In the genomic region with DNA sequence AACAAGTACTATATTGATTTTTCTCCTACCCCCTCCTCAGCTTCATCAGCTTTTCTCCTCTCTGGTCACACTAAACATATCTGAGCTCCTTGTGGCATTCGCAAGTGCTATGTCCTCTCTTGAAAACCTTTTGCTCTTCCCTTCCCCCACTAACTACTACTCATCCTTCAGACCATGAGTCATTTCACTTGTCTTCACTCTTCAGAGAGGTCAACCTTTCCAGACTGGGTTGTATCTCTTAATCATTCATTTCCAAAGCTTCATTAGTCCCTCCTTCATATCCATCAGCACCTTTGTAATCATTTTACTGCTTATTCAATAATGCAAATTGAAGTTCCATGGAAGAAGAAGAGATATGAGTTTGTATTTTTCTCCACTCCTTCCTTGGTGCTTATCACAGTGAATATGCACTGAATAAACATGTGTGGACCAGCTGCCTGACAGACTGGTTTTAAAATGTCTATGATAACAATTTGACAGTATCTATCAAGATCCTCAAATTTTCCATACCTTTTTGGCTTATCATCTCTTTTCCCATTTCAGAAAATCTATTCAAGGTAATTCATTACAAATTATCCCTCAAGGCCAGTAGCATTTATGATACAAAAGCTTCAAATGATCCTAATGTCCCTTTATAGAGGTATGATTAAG, we compare ENCODE assay signal across 9 cellular contexts. TPM values are rescaled to one million over a fixed set of nuclear protein-coding genes. Genes with fewer than 3 reads are reported as not detected.
DNase-seq lines count a peak whose midpoint lies in the region; ATAC-seq and TF ChIP-seq lines count a peak whose summit lies in the region.
"Had no signal": no experiment of that assay in that cellular context is flagged by ENCODE, and none has a peak within 500 bp of the region (broad histone marks: within the 10 kb centered on the region; RNA-seq: fewer than 3 reads in every experiment).

No MANE protein-coding gene starts in this region.

- H3K9me3 Mint-ChIP-seq in activated T-helper 1 cell treated with anti-CD3 and anti-CD28 coated beads, Interleukin-12 subunit alpha, Interleukin-12 subunit beta, Interleukin-2, Interleukin-4 antibody, amounts not matched to agents 30 ng/mL and 10 ng/mL and 1 ng/mL, durations not matched to agents 14 hours and 24 hours and 36 hours, result peaks cover 14% of the 10 kb centered on the region
- H3K9me3 Mint-ChIP-seq in T-helper 2 cell treated with Interferon-gamma antibody and Interleukin-4, amounts not matched to agents 5 μg/mL and 100 μg/mL, for 36 hours, result peaks cover 10% of the 10 kb centered on the region

- peak overlapping the region; percentile 34 for H3K27ac ChIP-seq in osteoblast (ENCODE audit: low read depth, low read length)
- H3K27ac ChIP-seq: 22Rv1 had no signal

- H3K27me3 ChIP-seq in osteoblast (ENCODE audit: insufficient read depth, low read length), result no peaks in the 10 kb centered on the region

- H3K4me1 ChIP-seq in osteoblast (ENCODE audit: insufficient read depth, low read length), result peaks cover 13% of the 10 kb centered on the region

- H2AFZ ChIP-seq in osteoblast (ENCODE audit: low read length), result no peak overlapping the region

- DNase-seq in DMS 273 (lab: John Stamatoyannopoulos, UW; ENCODE audit: unreplicated experiment) (peak; percentile 1), DMS 273 treated with DMSO at 0.1 percent for 48 hours (lab: John Stamatoyannopoulos, UW) (no peak), osteoblast (ENCODE audit: insufficient read length, low spot score, missing footprints) (no peak), HuH-7 (ENCODE audit: low spot score) (no peak)
- DNase-seq in activated T-helper 1 cell treated with anti-CD3 and anti-CD28 coated beads, Interleukin-12 subunit alpha, Interleukin-12 subunit beta, Interleukin-2, Interleukin-4 antibody, amounts not matched to agents 30 ng/mL and 10 ng/mL and 1 ng/mL, durations not matched to agents 14 hours and 24 hours and 36 hours (ENCODE audit: low spot score), result no peak
- DNase-seq in T-helper 2 cell treated with Interferon-gamma antibody and Interleukin-4, amounts not matched to agents 5 μg/mL and 100 μg/mL, for 36 hours (ENCODE audit: low spot score), result no peak

- H3K4me3 ChIP-seq in osteoblast (ENCODE audit: insufficient read depth, low read length), result no peak overlapping the region

- peaks cover 54% of the 10 kb centered on the region for H3K36me3 Mint-ChIP-seq in activated T-helper 1 cell treated with anti-CD3 and anti-CD28 coated beads, Interleukin-12 subunit alpha, Interleukin-12 subunit beta, Interleukin-2, Interleukin-4 antibody, amounts not matched to agents 30 ng/mL and 10 ng/mL and 1 ng/mL, durations not matched to agents 14 hours and 24 hours and 36 hours (ENCODE audit: low read depth)
- peaks cover 49% of the 10 kb centered on the region for H3K36me3 Mint-ChIP-seq in T-helper 2 cell treated with Interferon-gamma antibody and Interleukin-4, amounts not matched to agents 5 μg/mL and 100 μg/mL, for 36 hours (ENCODE audit: low read depth)

- no peak overlapping the region for H3K4me3 Mint-ChIP-seq in activated T-helper 1 cell treated with anti-CD3 and anti-CD28 coated beads, Interleukin-12 subunit alpha, Interleukin-12 subunit beta, Interleukin-2, Interleukin-4 antibody, amounts not matched to agents 30 ng/mL and 10 ng/mL and 1 ng/mL, durations not matched to agents 14 hours and 24 hours and 36 hours
- no peak overlapping the region for H3K4me3 Mint-ChIP-seq in T-helper 2 cell treated with Interferon-gamma antibody and Interleukin-4, amounts not matched to agents 5 μg/mL and 100 μg/mL, for 36 hours

- peak; percentile 88 for ATAC-seq in HG03378 (IDR thresholded peaks at IDR 0.05; ENCODE audit: unreplicated experiment)
- ATAC-seq in GM21825 (IDR thresholded peaks at IDR 0.05; ENCODE audit: unreplicated experiment), result no peak

- no peak for TF ChIP-seq CTCF in osteoblast (IDR thresholded peaks at IDR 0.05; ENCODE audit: extremely low read depth, low read depth, low read length)

- no peaks in the 10 kb centered on the region for H4K20me1 ChIP-seq in osteoblast (ENCODE audit: insufficient read depth, low read length)

- H3K4me1 Mint-ChIP-seq in activated T-helper 1 cell treated with anti-CD3 and anti-CD28 coated beads, Interleukin-12 subunit alpha, Interleukin-12 subunit beta, Interleukin-2, Interleukin-4 antibody, amounts not matched to agents 30 ng/mL and 10 ng/mL and 1 ng/mL, durations not matched to agents 14 hours and 24 hours and 36 hours (ENCODE audit: low read depth), result peaks cover 23% of the 10 kb centered on the region
- peaks cover 20% of the 10 kb centered on the region for H3K4me1 Mint-ChIP-seq in T-helper 2 cell treated with Interferon-gamma antibody and Interleukin-4, amounts not matched to agents 5 μg/mL and 100 μg/mL, for 36 hours (ENCODE audit: low read depth)

- no peak overlapping the region for H3K4me2 ChIP-seq in osteoblast (ENCODE audit: insufficient read depth, low read length)

- no peaks in the 10 kb centered on the region for H3K79me2 ChIP-seq in osteoblast (ENCODE audit: insufficient read depth, low read length)

- intact Hi-C loops in activated T-helper 1 cell treated with anti-CD3 and anti-CD28 coated beads, Interleukin-12 subunit alpha, Interleukin-12 subunit beta, Interleukin-2, Interleukin-4 antibody, amounts not matched to agents 30 ng/mL and 10 ng/mL and 1 ng/mL, durations not matched to agents 14 hours and 24 hours and 36 hours (cut with micrococcal nuclease), result loop anchor here (2.0 kb wide), 1 partner anchor 29 kb away; a partner anchor contains a TSS

- no peaks in the 10 kb centered on the region for H3K27me3 Mint-ChIP-seq in activated T-helper 1 cell treated with anti-CD3 and anti-CD28 coated beads, Interleukin-12 subunit alpha, Interleukin-12 subunit beta, Interleukin-2, Interleukin-4 antibody, amounts not matched to agents 30 ng/mL and 10 ng/mL and 1 ng/mL, durations not matched to agents 14 hours and 24 hours and 36 hours (ENCODE audit: insufficient read depth)
- no peaks in the 10 kb centered on the region for H3K27me3 Mint-ChIP-seq in T-helper 2 cell treated with Interferon-gamma antibody and Interleukin-4, amounts not matched to agents 5 μg/mL and 100 μg/mL, for 36 hours (ENCODE audit: low read depth)

- H3K36me3 ChIP-seq in osteoblast (ENCODE audit: insufficient read depth, low read length), result peaks cover 8% of the 10 kb centered on the region

- peak overlapping the region; percentile 50 for H3K27ac Mint-ChIP-seq in activated T-helper 1 cell treated with anti-CD3 and anti-CD28 coated beads, Interleukin-12 subunit alpha, Interleukin-12 subunit beta, Interleukin-2, Interleukin-4 antibody, amounts not matched to agents 30 ng/mL and 10 ng/mL and 1 ng/mL, durations not matched to agents 14 hours and 24 hours and 36 hours
- H3K27ac Mint-ChIP-seq in T-helper 2 cell treated with Interferon-gamma antibody and Interleukin-4, amounts not matched to agents 5 μg/mL and 100 μg/mL, for 36 hours, result no peak overlapping the region

- H3K9me3 ChIP-seq in osteoblast (ENCODE audit: low read depth, low read length), result no peaks in the 10 kb centered on the region

RNA-seq across cellular contexts. Expression of a gene that starts 28.4 kb away (rescaled TPM):
- 5.9 and 6.5 TPM in 2 replicates for total RNA-seq in activated T-helper 1 cell treated with anti-CD3 and anti-CD28 coated beads, Interleukin-12 subunit alpha, Interleukin-12 subunit beta, Interleukin-2, Interleukin-4 antibody, amounts not matched to agents 30 ng/mL and 10 ng/mL and 1 ng/mL, durations not matched to agents 14 hours and 24 hours and 36 hours
- total RNA-seq in osteoblast, result 25.0 and 31.1 TPM in 2 replicates

RNA-seq across cellular contexts. Expression of a gene that starts 45.0 kb away (rescaled TPM):
- total RNA-seq in activated T-helper 1 cell treated with anti-CD3 and anti-CD28 coated beads, Interleukin-12 subunit alpha, Interleukin-12 subunit beta, Interleukin-2, Interleukin-4 antibody, amounts not matched to agents 30 ng/mL and 10 ng/mL and 1 ng/mL, durations not matched to agents 14 hours and 24 hours and 36 hours, result 22.9 and 24.6 TPM in 2 replicates
- 244 and 254 TPM in 2 replicates for total RNA-seq in osteoblast
